ENCODE assay signal across 2 cellular contexts in the genomic region with DNA sequence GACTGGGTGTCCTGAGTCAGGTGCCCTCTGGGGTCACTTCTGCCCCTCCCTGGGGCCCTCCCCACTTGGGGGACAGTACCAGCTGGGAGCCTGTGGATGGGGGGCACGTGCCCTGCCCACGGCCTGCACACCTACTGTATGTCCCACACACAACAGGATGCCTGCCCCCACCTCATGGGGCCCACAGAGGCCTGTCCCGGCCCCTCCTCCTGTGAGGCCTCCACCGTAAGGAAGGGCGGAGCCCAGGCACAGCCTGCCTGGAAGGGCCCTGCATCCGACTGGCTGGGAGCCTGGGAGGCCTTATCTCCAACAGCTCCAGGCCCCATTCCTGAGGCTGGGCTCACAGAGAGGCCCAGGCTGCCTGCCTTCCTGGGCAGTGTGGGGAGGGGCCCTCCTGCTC.
TF ChIP-seq lines count a peak whose summit lies in the region.

No MANE protein-coding gene starts in this region.

TF ChIP-seq in HEK293, 187 proteins besides CTCF, POLR2A, EP300 and RAD21 (continues in another document):
- TF ChIP-seq, protein P1, sequence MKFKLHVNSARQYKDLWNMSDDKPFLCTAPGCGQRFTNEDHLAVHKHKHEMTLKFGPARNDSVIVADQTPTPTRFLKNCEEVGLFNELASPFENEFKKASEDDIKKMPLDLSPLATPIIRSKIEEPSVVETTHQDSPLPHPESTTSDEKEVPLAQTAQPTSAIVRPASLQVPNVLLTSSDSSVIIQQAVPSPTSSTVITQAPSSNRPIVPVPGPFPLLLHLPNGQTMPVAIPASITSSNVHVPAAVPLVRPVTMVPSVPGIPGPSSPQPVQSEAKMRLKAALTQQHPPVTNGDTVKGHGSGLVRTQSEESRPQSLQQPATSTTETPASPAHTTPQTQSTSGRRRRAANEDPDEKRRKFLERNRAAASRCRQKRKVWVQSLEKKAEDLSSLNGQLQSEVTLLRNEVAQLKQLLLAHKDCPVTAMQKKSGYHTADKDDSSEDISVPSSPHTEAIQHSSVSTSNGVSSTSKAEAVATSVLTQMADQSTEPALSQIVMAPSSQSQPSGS (tag by site-specific recombination; IDR thresholded peaks at IDR 0.05; ENCODE audit: low read depth), result no peak
- TF ChIP-seq, protein P2, sequence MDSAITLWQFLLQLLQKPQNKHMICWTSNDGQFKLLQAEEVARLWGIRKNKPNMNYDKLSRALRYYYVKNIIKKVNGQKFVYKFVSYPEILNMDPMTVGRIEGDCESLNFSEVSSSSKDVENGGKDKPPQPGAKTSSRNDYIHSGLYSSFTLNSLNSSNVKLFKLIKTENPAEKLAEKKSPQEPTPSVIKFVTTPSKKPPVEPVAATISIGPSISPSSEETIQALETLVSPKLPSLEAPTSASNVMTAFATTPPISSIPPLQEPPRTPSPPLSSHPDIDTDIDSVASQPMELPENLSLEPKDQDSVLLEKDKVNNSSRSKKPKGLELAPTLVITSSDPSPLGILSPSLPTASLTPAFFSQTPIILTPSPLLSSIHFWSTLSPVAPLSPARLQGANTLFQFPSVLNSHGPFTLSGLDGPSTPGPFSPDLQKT (IDR thresholded peaks at IDR 0.05; ENCODE audit: borderline replicate concordance, low read depth, low read length), result no peak
- TF ChIP-seq ZBTB17 (tag by site-specific recombination; IDR thresholded peaks at IDR 0.05) (peak; percentile 35; the same call in 1 of the 2 replicates), ZNF366 (tag by site-specific recombination; conservative IDR thresholded peaks at IDR 0.05) (no peak), ZIC2 (tag by site-specific recombination; IDR thresholded peaks at IDR 0.05) (peak; percentile 72), GLIS2 (tag by site-specific recombination; IDR thresholded peaks at IDR 0.05) (peak; percentile 25; the same call in 1 of the 2 replicates), ZNF416 (tag by site-specific recombination; IDR thresholded peaks at IDR 0.05) (no peak), GLIS1 (tag by site-specific recombination; IDR thresholded peaks at IDR 0.05) (peak; percentile 49; the same call in 1 of the 2 replicates), ZNF791 (tag by site-specific recombination; IDR thresholded peaks at IDR 0.05) (no peak), GLI2 (tag by site-specific recombination; IDR thresholded peaks at IDR 0.05; ENCODE audit: borderline replicate concordance, low read depth) (no peak), SP2 (tag by site-specific recombination; IDR thresholded peaks at IDR 0.05) (peak; percentile 41), EGR2 (tag by site-specific recombination; IDR thresholded peaks at IDR 0.05; ENCODE audit: low read depth) (peak; percentile 28; the same call in 1 of the 2 replicates), ZNF341 (tag by site-specific recombination; IDR thresholded peaks at IDR 0.05; ENCODE audit: low read depth) (peak; percentile 85), ZBTB8A (tag by site-specific recombination; IDR thresholded peaks at IDR 0.05) (peak; percentile 44; the same call in 1 of the 2 replicates)
- TF ChIP-seq, protein P3, sequence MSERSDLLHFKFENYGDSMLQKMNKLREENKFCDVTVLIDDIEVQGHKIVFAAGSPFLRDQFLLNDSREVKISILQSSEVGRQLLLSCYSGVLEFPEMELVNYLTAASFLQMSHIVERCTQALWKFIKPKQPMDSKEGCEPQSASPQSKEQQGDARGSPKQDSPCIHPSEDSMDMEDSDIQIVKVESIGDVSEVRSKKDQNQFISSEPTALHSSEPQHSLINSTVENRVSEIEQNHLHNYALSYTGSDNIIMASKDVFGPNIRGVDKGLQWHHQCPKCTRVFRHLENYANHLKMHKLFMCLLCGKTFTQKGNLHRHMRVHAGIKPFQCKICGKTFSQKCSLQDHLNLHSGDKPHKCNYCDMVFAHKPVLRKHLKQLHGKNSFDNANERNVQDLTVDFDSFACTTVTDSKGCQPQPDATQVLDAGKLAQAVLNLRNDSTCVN (tag by site-specific recombination; optimal IDR thresholded peaks at IDR 0.05), result no peak
- TF ChIP-seq, protein P4, sequence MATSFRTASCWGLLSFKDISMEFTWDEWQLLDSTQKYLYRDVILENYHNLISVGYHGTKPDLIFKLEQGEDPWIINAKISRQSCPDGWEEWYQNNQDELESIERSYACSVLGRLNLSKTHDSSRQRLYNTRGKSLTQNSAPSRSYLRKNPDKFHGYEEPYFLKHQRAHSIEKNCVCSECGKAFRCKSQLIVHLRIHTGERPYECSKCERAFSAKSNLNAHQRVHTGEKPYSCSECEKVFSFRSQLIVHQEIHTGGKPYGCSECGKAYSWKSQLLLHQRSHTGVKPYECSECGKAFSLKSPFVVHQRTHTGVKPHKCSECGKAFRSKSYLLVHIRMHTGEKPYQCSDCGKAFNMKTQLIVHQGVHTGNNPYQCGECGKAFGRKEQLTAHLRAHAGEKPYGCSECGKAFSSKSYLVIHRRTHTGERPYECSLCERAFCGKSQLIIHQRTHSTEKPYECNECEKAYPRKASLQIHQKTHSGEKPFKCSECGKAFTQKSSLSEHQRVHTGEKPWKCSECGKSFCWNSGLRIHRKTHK (tag by site-specific recombination; IDR thresholded peaks at IDR 0.05), result no peak

TF ChIP-seq in GM12878, 131 proteins besides CTCF, POLR2A, EP300 and RAD21:
- TF ChIP-seq ZNF207 (IDR thresholded peaks at IDR 0.05; ENCODE audit: borderline replicate concordance) (no peak), MTA2 (IDR thresholded peaks at IDR 0.05; ENCODE audit: low read depth) (no peak), CBX3 (IDR thresholded peaks at IDR 0.05; ENCODE audit: borderline replicate concordance, low read depth) (no peak), ASH2L (IDR thresholded peaks at IDR 0.05; ENCODE audit: borderline replicate concordance, low read depth) (no peak), HDAC2 (IDR thresholded peaks at IDR 0.05) (no peak), TBL1XR1 (IDR thresholded peaks at IDR 0.05; ENCODE audit: low read depth, low read length) (no peak), MXI1 (IDR thresholded peaks at IDR 0.05; ENCODE audit: low read depth, low read length) (no peak), MTA3 (IDR thresholded peaks at IDR 0.05; ENCODE audit: borderline replicate concordance, low read length) (no peak), NFYA (IDR thresholded peaks at IDR 0.05; ENCODE audit: borderline replicate concordance, low read depth, low read length) (no peak), CBX5 (IDR thresholded peaks at IDR 0.05; ENCODE audit: low read depth) (no peak), DPF2 (IDR thresholded peaks at IDR 0.05) (no peak), ETV6 (conservative IDR thresholded peaks at IDR 0.05 in 1 of 2, IDR thresholded peaks at IDR 0.05 in 1 of 2; ENCODE audit: borderline replicate concordance in 1 of 2, low read depth in 1 of 2) (no peak), MEF2B (IDR thresholded peaks at IDR 0.05; ENCODE audit: partially characterized antibody, poor library complexity, severe bottlenecking) (no peak), ZNF24 (IDR thresholded peaks at IDR 0.05) (no peak), KLF5 (IDR thresholded peaks at IDR 0.05; ENCODE audit: partially characterized antibody) (no peak), POU2F2 (IDR thresholded peaks at IDR 0.05; ENCODE audit: borderline replicate concordance, low read depth, low read length) (no peak)
- TF ChIP-seq, protein P5, sequence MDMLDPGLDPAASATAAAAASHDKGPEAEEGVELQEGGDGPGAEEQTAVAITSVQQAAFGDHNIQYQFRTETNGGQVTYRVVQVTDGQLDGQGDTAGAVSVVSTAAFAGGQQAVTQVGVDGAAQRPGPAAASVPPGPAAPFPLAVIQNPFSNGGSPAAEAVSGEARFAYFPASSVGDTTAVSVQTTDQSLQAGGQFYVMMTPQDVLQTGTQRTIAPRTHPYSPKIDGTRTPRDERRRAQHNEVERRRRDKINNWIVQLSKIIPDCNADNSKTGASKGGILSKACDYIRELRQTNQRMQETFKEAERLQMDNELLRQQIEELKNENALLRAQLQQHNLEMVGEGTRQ (IDR thresholded peaks at IDR 0.05; ENCODE audit: borderline replicate concordance, low read depth, low read length), result no peak
TF ChIP-seq in GM12878: peak in this region for 0.
